24 cellular contexts compared by ENCODE assay signal in genomic region chr3:29331035-29331434, GRCh38. TPM values are rescaled to one million over a fixed set of nuclear protein-coding genes. Genes with fewer than 3 reads are reported as not detected.
DNase-seq lines count a peak whose midpoint lies in the region; ATAC-seq and TF ChIP-seq lines count a peak whose summit lies in the region.
"Had no signal": no experiment of that assay in that cellular context is flagged by ENCODE, and none has a peak within 500 bp of the region (broad histone marks: within the 10 kb centered on the region; RNA-seq: fewer than 3 reads in every experiment).

No MANE protein-coding gene starts in this region.

- peak overlapping the region; percentile 67 for H3K4me2 ChIP-seq in osteoblast (ENCODE audit: insufficient read depth, low read length)
- H3K4me2 ChIP-seq: hepatocyte had no signal

- H3K4me1 ChIP-seq in cardiac muscle cell (ENCODE audit: low read depth): peaks cover 47% of the 10 kb centered on the region
- H3K4me1 ChIP-seq in heart left ventricle: peaks cover 13 to 75% (median 46%) of the 10 kb centered on the region in 12 donors
- H3K4me1 ChIP-seq in osteoblast (ENCODE audit: insufficient read depth, low read length): peaks cover 54% of the 10 kb centered on the region
- peaks cover 20% of the 10 kb centered on the region for H3K4me1 ChIP-seq in testis
- H3K4me1 ChIP-seq: body of pancreas had no signal

- ATAC-seq in Right ventricle myocardium inferior: no peak
- ATAC-seq in heart left ventricle: peak in 3 of 4 donors; percentile 13 to 31 (median 25)
- no peak for ATAC-seq in GM21529 (IDR thresholded peaks at IDR 0.05; ENCODE audit: unreplicated experiment)
- ATAC-seq: body of pancreas had no signal

- H3K9me3 ChIP-seq in cardiac muscle cell (ENCODE audit: low read depth) (no peaks in the 10 kb centered on the region), heart left ventricle (no peaks in the 10 kb centered on the region), osteoblast (ENCODE audit: low read depth, low read length) (no peaks in the 10 kb centered on the region), testis (no peaks in the 10 kb centered on the region)
- H3K9me3 ChIP-seq: body of pancreas, tibial nerve had no signal

- H3K79me2 ChIP-seq in osteoblast (ENCODE audit: insufficient read depth, low read length): peaks cover 84% of the 10 kb centered on the region

- TF ChIP-seq POLR2A in heart left ventricle (IDR thresholded peaks at IDR 0.05) (no peak), testis (IDR thresholded peaks at IDR 0.05) (no peak)

- 57 to 69% (median 69%) methylated on average over 4 of the region's 4 CpGs for whole genome bisulfite sequencing in heart left ventricle, 4 donors
- WGBS in testis, 2 donors: 80% methylated on average over 4 of the region's 4 CpGs

- peaks cover 6% of the 10 kb centered on the region for H4K20me1 ChIP-seq in osteoblast (ENCODE audit: insufficient read depth, low read length)

- TF ChIP-seq CTCF in cardiac muscle cell (IDR thresholded peaks at IDR 0.05; ENCODE audit: low read depth, low read length) (no peak), heart left ventricle (IDR thresholded peaks at IDR 0.05) (no peak), osteoblast (IDR thresholded peaks at IDR 0.05; ENCODE audit: extremely low read depth, low read depth, low read length) (no peak), testis (IDR thresholded peaks at IDR 0.05) (no peak)

- intact Hi-C loops in Right ventricle myocardium inferior (cut with DNase I): loop anchor here (5.0 kb wide), 2 partner anchors 49 to 431 kb away; partner anchors contain the start of gene RBMS3
- intact Hi-C loops in heart left ventricle (cut with DNase I): loop anchor here in 8 of 10 donors (5.0 to 10.0 kb wide), 5 partner anchors 46 to 426 kb away; partner anchors contain the start of gene RBMS3 (in 7 of the 8)
- intact Hi-C loops in testis (cut with DNase I; ENCODE audit: low total_unique reads): no loop called here

- H3K27me3 ChIP-seq in cardiac muscle cell (no peaks in the 10 kb centered on the region), heart left ventricle (no peaks in the 10 kb centered on the region), osteoblast (ENCODE audit: insufficient read depth, low read length) (no peaks in the 10 kb centered on the region), testis (no peaks in the 10 kb centered on the region)
- H3K27me3 ChIP-seq: body of pancreas, hepatocyte, tibial nerve had no signal

- H3K36me3 ChIP-seq in cardiac muscle cell (no peaks in the 10 kb centered on the region), heart left ventricle (no peaks in the 10 kb centered on the region), osteoblast (ENCODE audit: insufficient read depth, low read length) (no peaks in the 10 kb centered on the region), testis (ENCODE audit: low read depth, missing control alignments) (no peaks in the 10 kb centered on the region)
- H3K36me3 ChIP-seq: tibial nerve, WERI-Rb-1 had no signal

- H2AFZ ChIP-seq in osteoblast (ENCODE audit: low read length): no peak overlapping the region
- H2AFZ ChIP-seq: hepatocyte had no signal

- H3K27ac ChIP-seq in cardiac muscle cell: peak overlapping the region; percentile 14
- H3K27ac ChIP-seq in heart left ventricle: peak overlapping the region in 9 of 12 donors; percentile 6 to 67 (median 48)
- H3K27ac ChIP-seq in osteoblast (ENCODE audit: low read depth, low read length): peak overlapping the region; percentile 84
- H3K27ac ChIP-seq in testis: peak overlapping the region in 1 of 2 donors; percentile 12
- H3K27ac ChIP-seq: body of pancreas, hepatocyte, WERI-Rb-1 had no signal

- no peak for DNase-seq in cardiac muscle cell (ENCODE audit: low read depth in 1 of 2, low spot score in 1 of 2)
- no peak for DNase-seq in Right ventricle myocardium inferior (ENCODE audit: missing footprints)
- no peak for DNase-seq in heart left ventricle
- no peak for DNase-seq in osteoblast (ENCODE audit: insufficient read length, low spot score, missing footprints)
- DNase-seq in stimulated activated CD4-positive, alpha-beta T cell treated with anti-CD3 and anti-CD28 coated beads, Interleukin-4, amount 100 ng/mL, for 1 hour: no peak
- no peak for DNase-seq in GM19240 (ENCODE audit: insufficient read length, low spot score)
- DNase-seq in testis: no peak
- DNase-seq: activated CD4-positive, alpha-beta memory T cell treated with anti-CD3 and anti-CD28 coated beads for 36 hours; activated naive CD4-positive, alpha-beta T cell treated with anti-CD3 and anti-CD28 coated beads, Interleukin-2, amount 50 U/mL, for 16 hours; activated T-cell treated with anti-CD3 and anti-CD28 coated beads, Interleukin-2, amount 50 U/mL, for 24 hours; body of pancreas; C1 segment of cervical spinal cord; dermis blood vessel endothelial cell; DMS153; islet precursor cell; midbrain; NCI-H1436 treated with DMSO at 0.1 percent for 48 hours; NK-92 treated with Interleukin-12 subunit alpha and Interleukin-12 subunit beta, amount 100 ng/mL, for 24 hours; nucleus accumbens; small intestine; WERI-Rb-1 had no signal

- H3K4me3 ChIP-seq in cardiac muscle cell: no peak overlapping the region
- H3K4me3 ChIP-seq in heart left ventricle: peak overlapping the region in 2 of 12 donors; percentile 4 to 8
- H3K4me3 ChIP-seq in osteoblast (ENCODE audit: insufficient read depth, low read length): no peak overlapping the region
- H3K4me3 ChIP-seq in testis: no peak overlapping the region
- H3K4me3 ChIP-seq: body of pancreas, hepatocyte had no signal

RNA-seq across cellular contexts. Expression of gene RBMS3, which starts 50.2 kb away (rescaled TPM):
- total RNA-seq in cardiac muscle cell (17.5 and 20.8 TPM in 2 replicates), Right ventricle myocardium inferior (32.7 TPM), heart left ventricle (10 to 100 TPM; 19.0 to 35.6 (median 27.3) TPM), osteoblast (80.4 and 81.1 TPM in 2 replicates), testis (10 to 100 TPM; 19.7 to 36.2 TPM)
- polyA plus RNA-seq in cardiac muscle cell (20.8 and 33.4 TPM in 2 replicates), heart left ventricle (1 to 10 TPM; 4.8 to 5.3 TPM), testis (ENCODE audit: insufficient read depth, low read depth, low replicate concordance) (5.6 TPM)

Comparison
In these comparisons a context has a peak if more than half of its experiments do, and no peak if none do; other contexts are left out.
1. ATAC-seq: peak in heart left ventricle (3 of 4); none in Right ventricle myocardium inferior (single experiment) and GM21529 (single experiment).